In the genomic region with DNA sequence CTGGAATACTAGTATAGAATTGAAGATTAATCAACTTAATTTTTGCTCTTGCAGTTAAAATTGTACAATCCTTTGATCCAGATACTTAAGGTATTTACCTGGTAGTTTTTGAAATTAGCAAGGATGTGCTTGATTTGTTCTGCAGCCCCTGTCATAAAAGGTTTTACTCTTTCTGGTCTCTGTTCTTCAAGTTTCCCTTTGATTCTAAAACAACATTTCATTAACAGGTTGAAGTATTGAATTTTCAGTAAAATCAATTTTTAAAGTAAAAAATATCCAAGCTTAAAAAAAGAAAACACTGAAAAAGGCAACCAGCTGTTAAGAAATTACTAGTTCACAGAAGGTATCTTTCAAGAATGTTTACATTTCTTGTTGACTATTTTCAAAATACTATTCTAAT, we compare ENCODE assay signal across 1 cellular context.
TF ChIP-seq lines count a peak whose summit lies in the region.

No MANE protein-coding gene starts in this region.

TF ChIP-seq in endothelial cell of umbilical vein, 7 proteins besides CTCF, POLR2A, EP300 and RAD21 (continued from another document):
- TF ChIP-seq GATA2 (IDR thresholded peaks at IDR 0.05; ENCODE audit: insufficient read depth, insufficient read length, low read depth, low read length) = no peak
- no peak for TF ChIP-seq POLR2AphosphoS5 (IDR thresholded peaks at IDR 0.05; ENCODE audit: insufficient read depth, low read depth, low read length)
- TF ChIP-seq FOS (IDR thresholded peaks at IDR 0.05; ENCODE audit: borderline replicate concordance, insufficient read depth, low read length) = no peak
- no peak for TF ChIP-seq MAX (IDR thresholded peaks at IDR 0.05; ENCODE audit: insufficient read depth, insufficient read length)
- TF ChIP-seq JUN (IDR thresholded peaks at IDR 0.05; ENCODE audit: borderline replicate concordance, insufficient read depth, insufficient read length, low read depth) = no peak
